In the genomic region with DNA sequence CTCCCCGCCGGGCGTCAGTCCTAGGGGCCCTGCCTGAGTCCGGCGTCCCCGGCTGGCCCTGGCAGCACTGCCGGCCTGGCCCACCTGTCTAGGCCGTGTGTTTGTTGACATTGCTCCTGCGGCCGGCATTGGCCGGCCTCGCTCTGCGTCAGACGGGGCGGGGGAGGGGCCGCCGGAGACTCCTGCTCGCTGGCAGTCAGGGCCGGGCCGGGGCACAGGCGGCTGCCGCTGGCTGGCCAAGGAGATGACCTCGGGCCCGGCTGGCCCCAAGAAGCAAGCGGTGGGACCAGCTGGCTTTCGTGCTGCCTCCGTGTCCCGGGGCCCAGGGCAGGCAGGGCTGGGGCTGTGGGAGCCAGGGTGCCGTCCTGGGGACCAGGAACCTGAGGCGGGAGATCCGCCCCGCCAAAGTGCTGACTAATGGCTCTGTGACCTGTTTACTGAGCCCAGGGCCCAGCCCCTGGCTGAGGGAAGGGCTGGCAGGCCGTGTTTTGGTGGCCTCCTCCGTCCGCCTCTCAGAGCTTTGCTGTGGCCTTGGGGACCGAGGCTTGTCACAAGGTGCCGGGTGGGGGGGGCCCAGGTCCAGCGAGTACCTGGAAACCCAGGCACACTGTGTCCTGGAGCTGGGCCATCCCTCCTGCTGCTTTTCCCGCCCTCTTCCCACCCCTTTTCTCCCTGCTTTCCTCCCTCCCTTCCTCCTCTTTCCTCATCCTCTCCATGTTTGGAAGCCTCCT, we compare ENCODE assay signal across 8 cellular contexts. TPM values are rescaled to one million over a fixed set of nuclear protein-coding genes. Genes with fewer than 3 reads are reported as not detected.
DNase-seq lines count a peak whose midpoint lies in the region; ATAC-seq and TF ChIP-seq lines count a peak whose summit lies in the region.

No MANE protein-coding gene starts in this region.

- H3K9me3 Mint-ChIP-seq in activated T-helper 17 cell treated with anti-CD3 and anti-CD28 coated beads, Interleukin-2, amount 50 U/mL, for 72 hours: no peaks in the 10 kb centered on the region
- H3K9me3 Mint-ChIP-seq in naive thymus-derived CD4-positive, alpha-beta T cell: peaks cover 0 to 4% (median 0%) of the 10 kb centered on the region in 11 donors

- H3K79me2 ChIP-seq in PC-3 (ENCODE audit: low read length): peaks cover 42% of the 10 kb centered on the region

- ATAC-seq in GM19372 (IDR thresholded peaks at IDR 0.05; ENCODE audit: low read depth, unreplicated experiment) (peak; percentile 68), HG03521 (IDR thresholded peaks at IDR 0.05; ENCODE audit: unreplicated experiment) (peak; percentile 57), PC-3 (peak; percentile 84)
- peak; percentile 86 for ATAC-seq in activated T-helper 17 cell treated with anti-CD3 and anti-CD28 coated beads, Interleukin-2, amount 50 U/mL, for 72 hours (replicated peaks)
- peak; percentile 74 for ATAC-seq in naive thymus-derived CD4-positive, alpha-beta T cell

- H3K27ac Mint-ChIP-seq in activated T-helper 17 cell treated with anti-CD3 and anti-CD28 coated beads, Interleukin-2, amount 50 U/mL, for 72 hours: peak overlapping the region; percentile 66
- peak overlapping the region in 8 of 9 donors; percentile 19 to 94 (median 76) for H3K27ac Mint-ChIP-seq in naive thymus-derived CD4-positive, alpha-beta T cell

- H2AFZ ChIP-seq in PC-3 (ENCODE audit: low read length): peak overlapping the region; percentile 66

- H3K4me2 ChIP-seq in BLaER1 treated with 17β-estradiol and CSF1 and Interleukin-3, amounts not matched to agents 10 nM and 100 nM: peak overlapping the region; percentile 96 to 100 (median 99)
- H3K4me2 ChIP-seq in PC-3 (ENCODE audit: low read length): peak overlapping the region; percentile 99

- H3K9me3 ChIP-seq in BLaER1 treated with 17β-estradiol and CSF1 and Interleukin-3, amounts not matched to agents 10 nM and 100 nM (replicated peaks in 1 of 11): no peaks in the 10 kb centered on the region
- H3K9me3 ChIP-seq in PC-3 (ENCODE audit: low read length): no peaks in the 10 kb centered on the region
- H3K9me3 ChIP-seq in naive thymus-derived CD4-positive, alpha-beta T cell (ENCODE audit: control insufficient read depth in 2 of 3, low read length in 3 of 3): no peaks in the 10 kb centered on the region

- H3K4me3 Mint-ChIP-seq in activated T-helper 17 cell treated with anti-CD3 and anti-CD28 coated beads, Interleukin-2, amount 50 U/mL, for 72 hours: peak overlapping the region; percentile 78
- H3K4me3 Mint-ChIP-seq in naive thymus-derived CD4-positive, alpha-beta T cell: peak overlapping the region; percentile 63 to 94 (median 92)

- H3K4me1 ChIP-seq in BLaER1 treated with 17β-estradiol and CSF1 and Interleukin-3, amounts not matched to agents 10 nM and 100 nM: peaks cover 27 to 59% (median 53%) of the 10 kb centered on the region in 10 experiments
- H3K4me1 ChIP-seq in PC-3 (ENCODE audit: insufficient read depth, low read length): peaks cover 19% of the 10 kb centered on the region
- H3K4me1 ChIP-seq in naive thymus-derived CD4-positive, alpha-beta T cell (ENCODE audit: control insufficient read depth in 2 of 2, insufficient read depth in 2 of 2, low read length in 2 of 2): peaks cover 0 to 12% of the 10 kb centered on the region in 2 donors

- no peaks in the 10 kb centered on the region for H3K4me1 Mint-ChIP-seq in activated T-helper 17 cell treated with anti-CD3 and anti-CD28 coated beads, Interleukin-2, amount 50 U/mL, for 72 hours
- H3K4me1 Mint-ChIP-seq in naive thymus-derived CD4-positive, alpha-beta T cell: peaks cover 16 to 38% (median 28%) of the 10 kb centered on the region in 7 donors

- CTCF ChIA-PET in PC-3 (lab: Charles Lee): no interaction called here
- CTCF ChIA-PET in naive thymus-derived CD4-positive, alpha-beta T cell (lab: Charles Lee): interaction anchor here (0.7 kb wide), 1 partner anchor 43 kb away, joined by 3 read pairs; no protein-coding TSS in a partner anchor

- peaks cover 40 to 61% (median 60%) of the 10 kb centered on the region in 11 experiments; a peak in 21 of 22 replicates for H4K20me1 ChIP-seq in BLaER1 treated with 17β-estradiol and CSF1 and Interleukin-3, amounts not matched to agents 10 nM and 100 nM
- H4K20me1 ChIP-seq in PC-3 (ENCODE audit: low read length): no peaks in the 10 kb centered on the region

- peak overlapping the region; percentile 47 to 94 (median 91) for H3K27ac ChIP-seq in BLaER1 treated with 17β-estradiol and CSF1 and Interleukin-3, amounts not matched to agents 10 nM and 100 nM
- H3K27ac ChIP-seq in PC-3 (ENCODE audit: low read length): peak overlapping the region; percentile 88
- peak overlapping the region; percentile 67 for H3K27ac ChIP-seq in naive thymus-derived CD4-positive, alpha-beta T cell (ENCODE audit: low read depth, low read length)

- POLR2A ChIA-PET in PC-3 (lab: Charles Lee; ENCODE audit: unreplicated experiment): no interaction called here
- POLR2A ChIA-PET in naive thymus-derived CD4-positive, alpha-beta T cell (lab: Charles Lee): interaction anchor here (1.1 to 1.8 kb wide), 2 partner anchors 34 to 185 kb away, joined by 5 to 7 read pairs; a partner anchor contains a TSS

- H3K27me3 ChIP-seq in BLaER1 treated with 17β-estradiol and CSF1 and Interleukin-3, amounts not matched to agents 10 nM and 100 nM: no peaks in the 10 kb centered on the region
- H3K27me3 ChIP-seq in PC-3 (ENCODE audit: low read length): no peaks in the 10 kb centered on the region
- no peaks in the 10 kb centered on the region for H3K27me3 ChIP-seq in naive thymus-derived CD4-positive, alpha-beta T cell (ENCODE audit: control insufficient read depth in 2 of 2, insufficient read depth in 2 of 2, low read length in 2 of 2)

- BruUV-seq in PC-3 (replicated peaks; lab: Mats Ljungman, UMichigan): no TSS peak

- H3K36me3 ChIP-seq in BLaER1 treated with 17β-estradiol and CSF1 and Interleukin-3, amounts not matched to agents 10 nM and 100 nM: peaks cover 0 to 25% (median 14%) of the 10 kb centered on the region in 11 experiments; a peak in 12 of 22 replicates
- no peaks in the 10 kb centered on the region for H3K36me3 ChIP-seq in PC-3 (ENCODE audit: low read depth, low read length)
- no peaks in the 10 kb centered on the region for H3K36me3 ChIP-seq in naive thymus-derived CD4-positive, alpha-beta T cell (ENCODE audit: control insufficient read depth in 2 of 3, insufficient read depth in 3 of 3, low read length in 3 of 3)

- H3F3A ChIP-seq in PC-3 (ENCODE audit: low read length, unreplicated experiment): no peaks in the 10 kb centered on the region

- H3K27me3 Mint-ChIP-seq in activated T-helper 17 cell treated with anti-CD3 and anti-CD28 coated beads, Interleukin-2, amount 50 U/mL, for 72 hours: no peaks in the 10 kb centered on the region
- no peaks in the 10 kb centered on the region for H3K27me3 Mint-ChIP-seq in naive thymus-derived CD4-positive, alpha-beta T cell

- H3K9ac ChIP-seq in BLaER1 treated with 17β-estradiol and CSF1 and Interleukin-3, amounts not matched to agents 10 nM and 100 nM: peak overlapping the region; percentile 78 to 96 (median 89)
- H3K9ac ChIP-seq in PC-3 (ENCODE audit: low read length): peak overlapping the region; percentile 79

- H3K36me3 Mint-ChIP-seq in activated T-helper 17 cell treated with anti-CD3 and anti-CD28 coated beads, Interleukin-2, amount 50 U/mL, for 72 hours (ENCODE audit: low read depth): no peaks in the 10 kb centered on the region
- no peaks in the 10 kb centered on the region for H3K36me3 Mint-ChIP-seq in naive thymus-derived CD4-positive, alpha-beta T cell

- H3K4me3 ChIP-seq in BLaER1 treated with 17β-estradiol and CSF1 and Interleukin-3, amounts not matched to agents 10 nM and 100 nM: peak overlapping the region; percentile 57 to 79 (median 66)
- H3K4me3 ChIP-seq in PC-3 (ENCODE audit: low read length) (peak overlapping the region; percentile 74), fibroblast of mammary gland (ENCODE audit: control insufficient read depth, low read depth, low read length) (peak overlapping the region; percentile 55)
- H3K4me3 ChIP-seq in naive thymus-derived CD4-positive, alpha-beta T cell (ENCODE audit: low read length): peak overlapping the region; percentile 71

- intact Hi-C loops in PC-3 (cut with micrococcal nuclease): loop anchor here (1.0 to 2.0 kb wide), 3 partner anchors 33 to 59 kb away; a partner anchor contains a TSS
- intact Hi-C loops in naive thymus-derived CD4-positive, alpha-beta T cell (cut with micrococcal nuclease): loop anchor here (1.0 to 10.0 kb wide), 5 partner anchors 33 to 1021 kb away; a partner anchor contains a TSS

- no peak for TF ChIP-seq CTCF in PC-3 (conservative IDR thresholded peaks at IDR 0.05; ENCODE audit: low read depth, low read length)
- TF ChIP-seq CTCF in fibroblast of mammary gland (conservative IDR thresholded peaks at IDR 0.05; ENCODE audit: control insufficient read depth, insufficient read depth, low read depth, low read length): no peak

- H3K9me2 ChIP-seq in PC-3 (replicated peaks; ENCODE audit: low read length): no peaks in the 10 kb centered on the region

- DNase-seq in PC-3 (peak; percentile 92), fibroblast of mammary gland (ENCODE audit: low read depth) (peak; percentile 89)
- peak in 8 of 9 donors; percentile 41 to 77 (median 52) for DNase-seq in naive thymus-derived CD4-positive, alpha-beta T cell
- peak; percentile 50 to 56 for DNase-seq in stimulated activated CD8-positive, alpha-beta memory T cell treated with anti-CD3 and anti-CD28 coated beads, Interleukin-7, amount 100 ng/mL, for 48 hours (ENCODE audit: extremely low read depth in 1 of 2, low read depth in 1 of 2)

RNA-seq across cellular contexts. Expression of a gene that starts 1.8 kb away (rescaled TPM):
- total RNA-seq in PC-3 (2014; rRNA removed): 15.7 and 29.5 TPM in 2 replicates
- 10 to 100 TPM; 14.7 to 21.5 TPM for total RNA-seq in activated T-helper 17 cell treated with anti-CD3 and anti-CD28 coated beads, Interleukin-2, amount 50 U/mL, for 72 hours
- 100 to 1,000 TPM in 1 of 5 experiments, 10 to 100 TPM in 4; 33.9 to 109 (median 43.8) TPM for total RNA-seq in naive thymus-derived CD4-positive, alpha-beta T cell
- polyA plus RNA-seq in naive thymus-derived CD4-positive, alpha-beta T cell: 1 to 10 TPM in 1 of 2 donors, under 1 TPM in 1; 0.28 to 1.6 TPM

RNA-seq across cellular contexts. Expression of a gene that starts 32.8 kb away (rescaled TPM):
- total RNA-seq in PC-3 (2014; rRNA removed): 74.0 TPM in 2 replicates
- total RNA-seq in activated T-helper 17 cell treated with anti-CD3 and anti-CD28 coated beads, Interleukin-2, amount 50 U/mL, for 72 hours: 10 to 100 TPM; 31.5 to 75.2 TPM
- total RNA-seq in naive thymus-derived CD4-positive, alpha-beta T cell: 10 to 100 TPM; 23.4 to 54.9 (median 49.2) TPM
- polyA plus RNA-seq in naive thymus-derived CD4-positive, alpha-beta T cell: 10 to 100 TPM; 15.0 to 37.1 TPM

RNA-seq across cellular contexts. Expression of a gene that starts 53.5 kb away (rescaled TPM):
- 20.2 and 30.5 TPM in 2 replicates for total RNA-seq in PC-3 (2014; rRNA removed)
- total RNA-seq in activated T-helper 17 cell treated with anti-CD3 and anti-CD28 coated beads, Interleukin-2, amount 50 U/mL, for 72 hours: 10 to 100 TPM; 47.1 to 60.0 TPM
- 10 to 100 TPM; 62.2 to 86.8 (median 82.6) TPM for total RNA-seq in naive thymus-derived CD4-positive, alpha-beta T cell
- 1 to 10 TPM; 2.8 to 6.0 TPM for polyA plus RNA-seq in naive thymus-derived CD4-positive, alpha-beta T cell

Comparison
In these comparisons a context has a peak if more than half of its experiments do, and no peak if none do; other contexts are left out.
1. Peak in every context shown above with its lines: DNase-seq, ATAC-seq, H3K4me3 ChIP-seq and H3K27ac ChIP-seq.